ENCODE assay signal across 8 cellular contexts in genomic region chr9:32581512-32582143, GRCh38. TPM values are rescaled to one million over a fixed set of nuclear protein-coding genes. Genes with fewer than 3 reads are reported as not detected.
DNase-seq lines count a peak whose midpoint lies in the region; ATAC-seq, FAIRE-seq and TF ChIP-seq lines count a peak whose summit lies in the region.

No MANE protein-coding gene starts in this region.

- WGBS in A549 (ENCODE audit: missing lambda C conversion rate) = 2% methylated on average over 3 of the region's 3 CpGs
- WGBS in lung, 2 donors = 48% methylated on average over 3 of the region's 3 CpGs

- H3K27ac ChIP-seq in A549 (no peak overlapping the region), OCI-LY7 (ENCODE audit: low read depth, low read length, poor library complexity, severe bottlenecking) (peak overlapping the region; percentile 48), lung (ENCODE audit: low read depth in 1 of 2, low read length in 1 of 2) (no peak overlapping the region)

- TF ChIP-seq RAD21 in A549 (conservative IDR thresholded peaks at IDR 0.05 in 1 of 2, IDR thresholded peaks at IDR 0.05 in 1 of 2) = peak; percentile 67 to 74

- FAIRE-seq in A549 (lab: Jason Lieb, UNC) = peak; percentile 51

- H3K79me2 ChIP-seq in OCI-LY7 (ENCODE audit: insufficient read depth, low read depth, low read length) = no peaks in the 10 kb centered on the region

- POLR2A ChIA-PET in A549 (lab: Yijun Ruan, JAX) (interaction anchor here (1.1 to 1.8 kb wide), 3 partner anchors 8 to 443 kb away, joined by 3 to 5 read pairs (median 5); partner anchors contain the start of gene DNAJA1), OCI-LY7 (lab: Charles Lee) (interaction anchor here (0.5 to 2.3 kb wide), 11 partner anchors 8 to 391 kb away, joined by 3 to 8 read pairs (median 4); partner anchors contain the start of genes ACO1 and NDUFB6)

- no peaks in the 10 kb centered on the region for H3K9me3 ChIP-seq in A549
- H3K9me3 ChIP-seq in OCI-LY7 (ENCODE audit: low read length) = no peaks in the 10 kb centered on the region
- H3K9me3 ChIP-seq in lung (ENCODE audit: control insufficient read depth in 2 of 2, insufficient read depth in 1 of 2, low read length in 1 of 2) = no peaks in the 10 kb centered on the region

- H3K4me2 ChIP-seq in A549 (peak overlapping the region; percentile 43), OCI-LY7 (ENCODE audit: low read length) (peak overlapping the region; percentile 62)

- peak overlapping the region; percentile 92 for H2AFZ ChIP-seq in OCI-LY7 (ENCODE audit: low read length)

- H3K4me1 ChIP-seq in A549 (peaks cover 8% of the 10 kb centered on the region; the same call in 2 of the 3 replicates), OCI-LY7 (ENCODE audit: insufficient read depth, low read length, poor library complexity, severe bottlenecking) (peaks cover 40% of the 10 kb centered on the region), lung (ENCODE audit: control insufficient read depth in 2 of 2, insufficient read depth in 2 of 2, low read length in 2 of 2) (no peaks in the 10 kb centered on the region)

- DNase-seq in A549 (ENCODE audit: low read depth in 1 of 2, low spot score in 1 of 2) = peak; percentile 36 to 78
- DNase-seq in EL = peak; percentile 58
- peak in 47 of 76 experiments; percentile 4 to 72 (median 40) for DNase-seq in HUDEP-2 (lab: John Stamatoyannopoulos, UW; ENCODE audit: unreplicated experiment in 76 of 76)
- DNase-seq in OCI-LY7 (ENCODE audit: low spot score) = peak; percentile 85
- DNase-seq in cardiac fibroblast (ENCODE audit: low read depth in 2 of 2) = peak; percentile 84
- no peak for DNase-seq in lung (ENCODE audit: low spot score)
- no peak for DNase-seq in ecto neural progenitor cell (ENCODE audit: low spot score)

- H3K4me3 ChIP-seq in A549 (no peak overlapping the region), OCI-LY7 (ENCODE audit: low read depth, low read length, poor library complexity, severe bottlenecking) (no peak overlapping the region), cardiac fibroblast (replicated peaks in 1 of 2; ENCODE audit: low read depth in 2 of 2, low read length in 2 of 2) (no peak overlapping the region), lung (no peak overlapping the region)

- ATAC-seq in A549 = peak; percentile 88 to 91
- no peak for ATAC-seq in lung (ENCODE audit: insufficient read depth, low FRiP score)
- ATAC-seq in HG02571 (IDR thresholded peaks at IDR 0.05; ENCODE audit: unreplicated experiment) = no peak

- H4K20me1 ChIP-seq in OCI-LY7 (ENCODE audit: insufficient read depth, low read length) = no peaks in the 10 kb centered on the region

- peak; percentile 81 for TF ChIP-seq CTCF in A549 (IDR thresholded peaks at IDR 0.05)
- peak; percentile 90 for TF ChIP-seq CTCF in OCI-LY7 (conservative IDR thresholded peaks at IDR 0.05; ENCODE audit: low read length)
- peak; percentile 63 for TF ChIP-seq CTCF in cardiac fibroblast (IDR thresholded peaks at IDR 0.05; ENCODE audit: low read depth, low read length)
- peak; percentile 5 for TF ChIP-seq CTCF in lung (IDR thresholded peaks at IDR 0.05; ENCODE audit: control extremely low read depth, extremely low read depth)

- no TSS peak for BruUV-seq in OCI-LY7 (replicated peaks; lab: Mats Ljungman, UMichigan)

- intact Hi-C loops in OCI-LY7 (cut with micrococcal nuclease; ENCODE audit: unreplicated experiment) = loop anchor here (2.0 to 10.0 kb wide), 2 partner anchors 387 to 643 kb away; no protein-coding TSS in a partner anchor

- CTCF ChIA-PET in A549 (lab: Yijun Ruan, JAX) = interaction anchor here (0.7 to 17.6 kb wide), 66 partner anchors 9 to 445 kb away, joined by 3 to 507 read pairs (median 4); partner anchors contain the start of genes ACO1 and RIGI
- CTCF ChIA-PET in OCI-LY7 (lab: Charles Lee; ENCODE audit: unreplicated experiment) = interaction anchor here (0.8 to 4.0 kb wide), 8 partner anchors 8 to 393 kb away, joined by 3 to 58 read pairs (median 4); no protein-coding TSS in a partner anchor

- H3K36me3 ChIP-seq in OCI-LY7 (ENCODE audit: insufficient read depth, low read length) (no peaks in the 10 kb centered on the region), lung (ENCODE audit: control insufficient read depth in 2 of 2, insufficient read depth in 2 of 2, low read length in 2 of 2) (no peaks in the 10 kb centered on the region)

- no peak for TF ChIP-seq POLR2A in A549 (IDR thresholded peaks at IDR 0.05; ENCODE audit: low read length)

- no peaks in the 10 kb centered on the region for H3K27me3 ChIP-seq in lung (ENCODE audit: control insufficient read depth, insufficient read depth)

- no peaks in the 10 kb centered on the region for H3K9me2 ChIP-seq in OCI-LY7 (ENCODE audit: insufficient read depth, low read length)

- TF ChIP-seq EP300 in A549 (IDR thresholded peaks at IDR 0.05) = no peak

TF ChIP-seq in A549, 52 proteins besides CTCF, POLR2A, EP300 and RAD21:
- no peak for TF ChIP-seq HEYL (CRISPR knock-in tag; IDR thresholded peaks at IDR 0.05)
- peak; percentile 79 for TF ChIP-seq SMC3 (IDR thresholded peaks at IDR 0.05)
- TF ChIP-seq CHD4 (IDR thresholded peaks at IDR 0.05; ENCODE audit: borderline replicate concordance) = no peak
- TF ChIP-seq HMGXB4 (CRISPR knock-in tag; IDR thresholded peaks at IDR 0.05; ENCODE audit: borderline replicate concordance) = no peak

RNA-seq across cellular contexts. Expression of gene NDUFB6, which starts 8.7 kb away (rescaled TPM):
- polyA plus RNA-seq in A549 (2011; rRNA removed) = 64.6 and 91.0 TPM in 2 replicates
- polyA plus RNA-seq in A549 (2012; cell fraction: cytosol; rRNA removed) = 79.9 and 96.5 TPM in 2 replicates
- 32.6 and 58.1 TPM in 2 replicates for polyA plus RNA-seq in A549 (2012; cell fraction: nucleus; rRNA removed)
- 158 to 176 TPM (median 166 TPM) in 3 replicates for polyA plus RNA-seq in A549 (2017; fragmentation: RNase III; extraction: RNeasy Plus Mini Kit Qiagen cat#74134 plus additional on column Dnase treatment)
- 9.8 and 20.2 TPM in 2 replicates for polyA minus RNA-seq in A549 (2011; rRNA and poly(A)+ RNA removed)
- total RNA-seq in OCI-LY7 (2014; rRNA removed; shearing (Covaris generic)) = 69.5 and 75.1 TPM in 2 replicates
- total RNA-seq in OCI-LY7 (2022) = 48.6 and 54.0 TPM in 2 replicates
- 10 to 100 TPM; 40.6 to 48.6 TPM for total RNA-seq in lung
- polyA plus RNA-seq in lung = 10 to 100 TPM; 34.4 to 43.9 TPM

RNA-seq across cellular contexts. Expression of gene TOPORS, which starts 29.2 kb away (rescaled TPM):
- polyA plus RNA-seq in A549 (2011; rRNA removed) (18.8 and 22.2 TPM in 2 replicates), A549 (2017; fragmentation: RNase III; extraction: RNeasy Plus Mini Kit Qiagen cat#74134 plus additional on column Dnase treatment) (15.2 to 19.3 TPM (median 18.2 TPM) in 3 replicates), lung (1 to 10 TPM; 6.3 to 7.1 TPM)
- polyA plus RNA-seq in A549 (2012; cell fraction: cytosol; rRNA removed) = 3.0 and 3.1 TPM in 2 replicates
- polyA plus RNA-seq in A549 (2012; cell fraction: nucleus; rRNA removed) = 2.7 and 3.5 TPM in 2 replicates
- polyA minus RNA-seq in A549 (2011; rRNA and poly(A)+ RNA removed) = 14.9 and 16.7 TPM in 2 replicates
- 17.4 and 20.1 TPM in 2 replicates for total RNA-seq in OCI-LY7 (2014; rRNA removed; shearing (Covaris generic))
- total RNA-seq in OCI-LY7 (2022) (16.2 and 19.2 TPM in 2 replicates), lung (10 to 100 TPM; 11.3 to 31.4 TPM)

RNA-seq across cellular contexts. Expression of gene SMIM27, which starts 29.5 kb away (rescaled TPM):
- 10.8 and 12.4 TPM in 2 replicates for polyA plus RNA-seq in A549 (2011; rRNA removed)
- polyA plus RNA-seq in A549 (2012; cell fraction: cytosol; rRNA removed) = 3.3 and 3.4 TPM in 2 replicates
- 1.2 and 2.5 TPM in 2 replicates for polyA plus RNA-seq in A549 (2012; cell fraction: nucleus; rRNA removed)
- polyA plus RNA-seq in A549 (2017; fragmentation: RNase III; extraction: RNeasy Plus Mini Kit Qiagen cat#74134 plus additional on column Dnase treatment) = 21.1 to 22.9 TPM (median 21.7 TPM) in 3 replicates
- 1.9 and 2.7 TPM in 2 replicates for polyA minus RNA-seq in A549 (2011; rRNA and poly(A)+ RNA removed)
- 17.6 and 19.5 TPM in 2 replicates for total RNA-seq in OCI-LY7 (2014; rRNA removed; shearing (Covaris generic))
- 21.2 and 36.6 TPM in 2 replicates for total RNA-seq in OCI-LY7 (2022)
- 10 to 100 TPM in 1 of 2 donors, 1 to 10 TPM in 1; 7.7 to 12.1 TPM for total RNA-seq in lung
- 10 to 100 TPM in 1 of 2 donors, 1 to 10 TPM in 1; 5.3 to 13.5 TPM for polyA plus RNA-seq in lung

RNA-seq across cellular contexts. Expression of gene TAF1L, which starts 53.8 kb away (rescaled TPM):
- polyA plus RNA-seq in A549 (2011; rRNA removed) (0.03 and 0.04 TPM in 2 replicates), A549 (2017; fragmentation: RNase III; extraction: RNeasy Plus Mini Kit Qiagen cat#74134 plus additional on column Dnase treatment) (0.01 TPM in 1 of 3 replicates, not detected in the others), lung (under 1 TPM in 1 of 2 donors, not detected in 1; 0.01 TPM)
- polyA plus RNA-seq in A549 (2012; cell fraction: cytosol; rRNA removed) = not detected in 2 replicates
- not detected in 2 replicates for polyA plus RNA-seq in A549 (2012; cell fraction: nucleus; rRNA removed)
- polyA minus RNA-seq in A549 (2011; rRNA and poly(A)+ RNA removed) = not detected in 2 replicates
- total RNA-seq in OCI-LY7 (2014; rRNA removed; shearing (Covaris generic)) = not detected in 2 replicates
- total RNA-seq in OCI-LY7 (2022) (0.06 TPM in 1 of 2 replicates, not detected in the other), lung (under 1 TPM in 1 of 2 donors, not detected in 1; 0.03 TPM)

RNA-seq across cellular contexts. Expression of gene RIGI, which starts 55.6 kb away (rescaled TPM):
- polyA plus RNA-seq in A549 (2011; rRNA removed) = 3.9 and 4.8 TPM in 2 replicates
- 0.38 and 0.49 TPM in 2 replicates for polyA plus RNA-seq in A549 (2012; cell fraction: cytosol; rRNA removed)
- polyA plus RNA-seq in A549 (2012; cell fraction: nucleus; rRNA removed) = 0.46 and 0.69 TPM in 2 replicates
- polyA plus RNA-seq in A549 (2017; fragmentation: RNase III; extraction: RNeasy Plus Mini Kit Qiagen cat#74134 plus additional on column Dnase treatment) = 3.8 to 4.8 TPM (median 4.1 TPM) in 3 replicates
- 1.7 and 2.3 TPM in 2 replicates for polyA minus RNA-seq in A549 (2011; rRNA and poly(A)+ RNA removed)
- total RNA-seq in OCI-LY7 (2014; rRNA removed; shearing (Covaris generic)) = 1.1 and 1.5 TPM in 2 replicates
- 1.5 and 1.7 TPM in 2 replicates for total RNA-seq in OCI-LY7 (2022)
- 10 to 100 TPM in 1 of 2 donors, 1 to 10 TPM in 1; 8.5 to 17.9 TPM for total RNA-seq in lung
- polyA plus RNA-seq in lung = 1 to 10 TPM; 4.8 to 9.2 TPM

Comparison
In these comparisons a context has a peak if more than half of its experiments do, and no peak if none do; other contexts are left out.
1. ATAC-seq: peak in A549 (2 of 2); none in lung (single experiment) and HG02571 (single experiment).
2. DNase-seq: peak in A549 (2 of 2), EL (single experiment), HUDEP-2 (47 of 76), OCI-LY7 (single experiment) and cardiac fibroblast (2 of 2); none in lung (single experiment) and ecto neural progenitor cell (single experiment).
3. CTCF ChIP-seq: peak in every context shown above with its lines; median percentile 90 in OCI-LY7; 81 in A549; 63 in cardiac fibroblast; 5 in lung.